9 cellular contexts compared by ENCODE assay signal in genomic region chr6:14665827-14666724, GRCh38.
A peak's percentile ranks its signal among the peaks of the same experiment; 100 is the strongest.
DNase-seq lines count a peak whose midpoint lies in the region; ATAC-seq and TF ChIP-seq lines count a peak whose summit lies in the region.
"Had no signal": no experiment of that assay in that cellular context is flagged by ENCODE, and none has a peak within 500 bp of the region (broad histone marks: within the 10 kb centered on the region; RNA-seq: fewer than 3 reads in every experiment).

No MANE protein-coding gene starts in this region.

- no peak overlapping the region for H3K4me3 Mint-ChIP-seq in activated CD4-positive, alpha-beta memory T cell treated with anti-CD3 and anti-CD28 coated beads, Interleukin-2, amount 10 ng/mL, durations not matched to agents 7 days and 5 days

- TF ChIP-seq CTCF in left lung (IDR thresholded peaks at IDR 0.05) = peak in 1 of 2 donors; percentile 8

- intact Hi-C loops in left lung (cut with DNase I) = no loop called here

- peak; percentile 63 for ATAC-seq in HG02610 (IDR thresholded peaks at IDR 0.05; ENCODE audit: unreplicated experiment)
- ATAC-seq in left lung = peak; percentile 82
- ATAC-seq in GM21390 (IDR thresholded peaks at IDR 0.05; ENCODE audit: unreplicated experiment) = no peak
- no peak for ATAC-seq in GM21423 (IDR thresholded peaks at IDR 0.05; ENCODE audit: unreplicated experiment)
- ATAC-seq in HG02642 (IDR thresholded peaks at IDR 0.05; ENCODE audit: poor library complexity, unreplicated experiment) = no peak

- no peak overlapping the region for H3K4me3 ChIP-seq in BLaER1 treated with 17β-estradiol and CSF1 and Interleukin-3, amounts not matched to agents 10 nM and 100 nM
- H3K4me3 ChIP-seq in left lung = no peak overlapping the region
- H3K4me3 ChIP-seq: colonic mucosa had no signal

- H3K4me2 ChIP-seq in BLaER1 treated with 17β-estradiol and CSF1 and Interleukin-3, amounts not matched to agents 10 nM and 100 nM = peak overlapping the region; percentile 69 to 100 (median 95)

- H3K27ac Mint-ChIP-seq in activated CD4-positive, alpha-beta memory T cell treated with anti-CD3 and anti-CD28 coated beads, Interleukin-2, amount 10 ng/mL, durations not matched to agents 7 days and 5 days = no peak overlapping the region

- peaks cover 1% of the 10 kb centered on the region for H3K36me3 Mint-ChIP-seq in activated CD4-positive, alpha-beta memory T cell treated with anti-CD3 and anti-CD28 coated beads, Interleukin-2, amount 10 ng/mL, durations not matched to agents 7 days and 5 days (ENCODE audit: low read depth)

- H3K27me3 ChIP-seq in BLaER1 treated with 17β-estradiol and CSF1 and Interleukin-3, amounts not matched to agents 10 nM and 100 nM = no peaks in the 10 kb centered on the region
- no peaks in the 10 kb centered on the region for H3K27me3 ChIP-seq in left lung
- H3K27me3 ChIP-seq: colonic mucosa had no signal

- H3K9me3 Mint-ChIP-seq in activated CD4-positive, alpha-beta memory T cell treated with anti-CD3 and anti-CD28 coated beads, Interleukin-2, amount 10 ng/mL, durations not matched to agents 7 days and 5 days = no peaks in the 10 kb centered on the region

- no peaks in the 10 kb centered on the region for H3K36me3 ChIP-seq in BLaER1 treated with 17β-estradiol and CSF1 and Interleukin-3, amounts not matched to agents 10 nM and 100 nM
- H3K36me3 ChIP-seq in left lung = no peaks in the 10 kb centered on the region
- H3K36me3 ChIP-seq: colonic mucosa had no signal

- H3K4me1 Mint-ChIP-seq in activated CD4-positive, alpha-beta memory T cell treated with anti-CD3 and anti-CD28 coated beads, Interleukin-2, amount 10 ng/mL, durations not matched to agents 7 days and 5 days = peaks cover 27% of the 10 kb centered on the region

- POLR2A ChIA-PET in activated CD4-positive, alpha-beta memory T cell treated with anti-CD3 and anti-CD28 coated beads, Interleukin-2, amount 10 ng/mL, durations not matched to agents 7 days and 5 days (lab: Charles Lee) = interaction anchor here (1.0 kb wide), 1 partner anchor 213 kb away, joined by 3 read pairs; no protein-coding TSS in a partner anchor

- H3K27me3 Mint-ChIP-seq in activated CD4-positive, alpha-beta memory T cell treated with anti-CD3 and anti-CD28 coated beads, Interleukin-2, amount 10 ng/mL, durations not matched to agents 7 days and 5 days = peaks cover 15% of the 10 kb centered on the region

- peak overlapping the region; percentile 49 to 85 (median 80); a peak in 21 of 22 replicates for H3K27ac ChIP-seq in BLaER1 treated with 17β-estradiol and CSF1 and Interleukin-3, amounts not matched to agents 10 nM and 100 nM
- H3K27ac ChIP-seq in left lung = peak overlapping the region in 1 of 2 donors; percentile 21
- H3K27ac ChIP-seq: colonic mucosa had no signal

- DNase-seq in activated CD4-positive, alpha-beta memory T cell treated with anti-CD3 and anti-CD28 coated beads, Interleukin-2, amount 10 ng/mL, durations not matched to agents 7 days and 5 days = peak; percentile 37
- peak in 1 of 2 donors; percentile 76 for DNase-seq in left lung
- DNase-seq in activated CD4-positive, alpha-beta T cell treated with anti-CD3 and anti-CD28 coated beads, Interleukin-2, amount 50 U/mL, for 1 hour = no peak
- DNase-seq: colonic mucosa had no signal

- CTCF ChIA-PET in activated CD4-positive, alpha-beta memory T cell treated with anti-CD3 and anti-CD28 coated beads, Interleukin-2, amount 10 ng/mL, durations not matched to agents 7 days and 5 days (lab: Charles Lee) = interaction anchor here (0.7 kb wide), 1 partner anchor 83 kb away, joined by 3 read pairs; no protein-coding TSS in a partner anchor

- H3K9me3 ChIP-seq in BLaER1 treated with 17β-estradiol and CSF1 and Interleukin-3, amounts not matched to agents 10 nM and 100 nM (replicated peaks in 1 of 11) = peaks cover 0 to 7% (median 0%) of the 10 kb centered on the region in 11 experiments; a peak in 4 of 22 replicates
- no peaks in the 10 kb centered on the region for H3K9me3 ChIP-seq in left lung
- H3K9me3 ChIP-seq: colonic mucosa had no signal

- H4K20me1 ChIP-seq in BLaER1 treated with 17β-estradiol and CSF1 and Interleukin-3, amounts not matched to agents 10 nM and 100 nM = no peaks in the 10 kb centered on the region

- peak overlapping the region in 9 of 11 experiments; percentile 37 to 72 (median 63); a peak in 13 of 22 replicates for H3K9ac ChIP-seq in BLaER1 treated with 17β-estradiol and CSF1 and Interleukin-3, amounts not matched to agents 10 nM and 100 nM

- H3K4me1 ChIP-seq in BLaER1 treated with 17β-estradiol and CSF1 and Interleukin-3, amounts not matched to agents 10 nM and 100 nM = peaks cover 39 to 84% (median 69%) of the 10 kb centered on the region in 10 experiments
- H3K4me1 ChIP-seq in left lung = peaks cover 0 to 8% of the 10 kb centered on the region in 2 donors
- H3K4me1 ChIP-seq: colonic mucosa had no signal

Comparison
In these comparisons a context has a peak if more than half of its experiments do, and no peak if none do; other contexts are left out.
1. ATAC-seq: peak in HG02610 (single experiment) and left lung (single experiment); none in GM21390 (single experiment), GM21423 (single experiment) and HG02642 (single experiment).